21 cellular contexts compared by ENCODE assay signal in genomic region chr12:5066251-5066650, GRCh38. TPM values are rescaled to one million over a fixed set of nuclear protein-coding genes. Genes with fewer than 3 reads are reported as not detected.
DNase-seq lines count a peak whose midpoint lies in the region; ATAC-seq and TF ChIP-seq lines count a peak whose summit lies in the region.
"Had no signal": no experiment of that assay in that cellular context is flagged by ENCODE, and none has a peak within 500 bp of the region (broad histone marks: within the 10 kb centered on the region; RNA-seq: fewer than 3 reads in every experiment).

No MANE protein-coding gene starts in this region.

- H3K4me1 Mint-ChIP-seq in type B pancreatic cell (ENCODE audit: unreplicated experiment), result peaks cover 8% of the 10 kb centered on the region
- H3K4me1 Mint-ChIP-seq: CD14-positive monocyte; CD4-positive, alpha-beta memory T cell had no signal

- H3K4me3 Mint-ChIP-seq in type B pancreatic cell, result no peak overlapping the region
- H3K4me3 Mint-ChIP-seq: CD14-positive monocyte; CD4-positive, alpha-beta memory T cell had no signal

- H3K27me3 ChIP-seq in BLaER1, result no peaks in the 10 kb centered on the region
- H3K27me3 ChIP-seq in H7 (ENCODE audit: control insufficient read depth, insufficient read depth, low read length), result no peaks in the 10 kb centered on the region
- no peaks in the 10 kb centered on the region for H3K27me3 ChIP-seq in thyroid gland
- H3K27me3 ChIP-seq: BE2C had no signal

- no peaks in the 10 kb centered on the region for H4K20me1 ChIP-seq in BLaER1

- H3K27me3 Mint-ChIP-seq in type B pancreatic cell, result peaks cover 39% of the 10 kb centered on the region

- no peak for ATAC-seq in HG03095 (IDR thresholded peaks at IDR 0.05; ENCODE audit: unreplicated experiment)
- ATAC-seq: HCT116, HepG2 had no signal

- no peaks in the 10 kb centered on the region for H3K36me3 Mint-ChIP-seq in type B pancreatic cell
- H3K36me3 Mint-ChIP-seq: CD14-positive monocyte; CD4-positive, alpha-beta memory T cell had no signal

- WGBS in thyroid gland, 2 donors, result 74 to 84% methylated on average over 4 of the region's 4 CpGs

- H3K27ac Mint-ChIP-seq in type B pancreatic cell, result peak overlapping the region; percentile 17
- H3K27ac Mint-ChIP-seq: CD14-positive monocyte; CD4-positive, alpha-beta memory T cell had no signal

- POLR2A ChIA-PET in HEK293 (lab: Yijun Ruan, JAX), result interaction anchor here (0.6 kb wide), 1 partner anchor 1665 kb away, joined by 6 read pairs; no protein-coding TSS in a partner anchor

- H3K27ac ChIP-seq in BLaER1, result no peak overlapping the region; the same call in 1 of the 2 replicates
- H3K27ac ChIP-seq in HEK293 (ENCODE audit: extremely low read depth, low read depth, low read length), result no peak overlapping the region
- peak overlapping the region; percentile 29 to 90 for H3K27ac ChIP-seq in coronary artery
- H3K27ac ChIP-seq in thyroid gland, result no peak overlapping the region
- H3K27ac ChIP-seq: GM23248, KMS-11 had no signal

- CTCF ChIA-PET in HEK293 (lab: Yijun Ruan, JAX), result interaction anchor here (0.7 to 1.5 kb wide), 5 partner anchors 10 to 1016 kb away, joined by 3 to 5 read pairs (median 4); no protein-coding TSS in a partner anchor

- intact Hi-C loops in thyroid gland (cut with DNase I), result no loop called here

- H3K4me3 ChIP-seq in BLaER1 (no peak overlapping the region), HEK293 (ENCODE audit: low read depth, low read length) (no peak overlapping the region), coronary artery (no peak overlapping the region), H7 (ENCODE audit: insufficient read depth, low read depth, low read length) (no peak overlapping the region), thyroid gland (replicated peaks in 1 of 3) (no peak overlapping the region)
- H3K4me3 ChIP-seq: GM23248 had no signal

- DNase-seq in coronary artery (ENCODE audit: low spot score), result no peak
- DNase-seq in type B pancreatic cell (ENCODE audit: extremely low spot score, unreplicated experiment), result no peak
- DNase-seq in activated naive CD4-positive, alpha-beta T cell treated with Interleukin-2 at 50 U/mL for 16 hours, result no peak
- no peak for DNase-seq in H7
- no peak for DNase-seq in thyroid gland
- DNase-seq: 8988T; BE2C; CD4-positive, alpha-beta memory T cell; DMS153; DMS79; GF-D8; GM23248 had no signal

- no peak overlapping the region for H3K9ac ChIP-seq in BLaER1
- H3K9ac ChIP-seq: GM23248, KMS-11 had no signal

- H3K36me3 ChIP-seq in BLaER1 (no peaks in the 10 kb centered on the region), HEK293 (ENCODE audit: control insufficient read depth in 2 of 2, insufficient read depth in 1 of 2, low read length in 2 of 2) (no peaks in the 10 kb centered on the region), H7 (replicated peaks; ENCODE audit: control insufficient read depth, insufficient read depth, low read length) (no peaks in the 10 kb centered on the region), thyroid gland (no peaks in the 10 kb centered on the region)
- H3K36me3 ChIP-seq: BE2C had no signal

- no peaks in the 10 kb centered on the region for H3K9me3 ChIP-seq in BLaER1
- H3K9me3 ChIP-seq in HEK293 (ENCODE audit: control insufficient read depth, insufficient read depth, low read depth, low read length), result no peaks in the 10 kb centered on the region
- no peaks in the 10 kb centered on the region for H3K9me3 ChIP-seq in thyroid gland
- H3K9me3 ChIP-seq: BE2C had no signal

- H3K4me2 ChIP-seq in BLaER1, result peak overlapping the region; percentile 41
- H3K4me2 ChIP-seq: KMS-11 had no signal

- H3K9me3 Mint-ChIP-seq in type B pancreatic cell, result no peaks in the 10 kb centered on the region
- H3K9me3 Mint-ChIP-seq: CD14-positive monocyte had no signal

- TF ChIP-seq POLR2A in thyroid gland (IDR thresholded peaks at IDR 0.05), result no peak

- H3K4me1 ChIP-seq in BLaER1 (peaks cover 21% of the 10 kb centered on the region), HEK293 (ENCODE audit: control insufficient read depth, insufficient read depth, low read length) (no peaks in the 10 kb centered on the region), thyroid gland (no peaks in the 10 kb centered on the region)
- H3K4me1 ChIP-seq: BE2C had no signal

- no peak for TF ChIP-seq CTCF in HEK293 (tag by site-specific recombination; IDR thresholded peaks at IDR 0.05)
- no peak for TF ChIP-seq CTCF in coronary artery (IDR thresholded peaks at IDR 0.05)
- TF ChIP-seq CTCF in type B pancreatic cell (conservative IDR thresholded peaks at IDR 0.05), result no peak
- TF ChIP-seq CTCF in thyroid gland (IDR thresholded peaks at IDR 0.05), result no peak

TF ChIP-seq in HEK293, 187 proteins besides CTCF, POLR2A, EP300 and RAD21:
- TF ChIP-seq KLF9 (tag by site-specific recombination; IDR thresholded peaks at IDR 0.05; ENCODE audit: low read depth) (no peak), SCRT2 (tag by site-specific recombination; IDR thresholded peaks at IDR 0.05) (peak; percentile 68), SP7 (tag by site-specific recombination; IDR thresholded peaks at IDR 0.05) (no peak), ZNF704 (tag by site-specific recombination; IDR thresholded peaks at IDR 0.05) (no peak), ZBTB44 (tag by site-specific recombination; IDR thresholded peaks at IDR 0.05) (no peak)

RNA-seq across cellular contexts. Expression of gene KCNA5, which starts 22.6 kb away (rescaled TPM):
- total RNA-seq in type B pancreatic cell (ENCODE audit: low replicate concordance), result 0.82 and 0.98 TPM in 2 replicates
- total RNA-seq in H7 (2014; rRNA removed; shearing (Covaris generic)), result 0.85 and 1.7 TPM in 2 replicates
- 1 to 10 TPM in 1 of 4 donors, under 1 TPM in 3; 0.40 to 1.0 (median 0.76) TPM for total RNA-seq in thyroid gland
- total RNA-seq: A673; CD4-positive, alpha-beta memory T cell; Daoy; GM23248; HepG2 had no signal

Comparison
In these comparisons a context has a peak if more than half of its experiments do, and no peak if none do; other contexts are left out.
1. H3K27ac ChIP-seq: peak in coronary artery (2 of 2); none in BLaER1 (single experiment), HEK293 (single experiment) and thyroid gland (0 of 3).